ENCODE assay signal across 8 cellular contexts in the genomic region with DNA sequence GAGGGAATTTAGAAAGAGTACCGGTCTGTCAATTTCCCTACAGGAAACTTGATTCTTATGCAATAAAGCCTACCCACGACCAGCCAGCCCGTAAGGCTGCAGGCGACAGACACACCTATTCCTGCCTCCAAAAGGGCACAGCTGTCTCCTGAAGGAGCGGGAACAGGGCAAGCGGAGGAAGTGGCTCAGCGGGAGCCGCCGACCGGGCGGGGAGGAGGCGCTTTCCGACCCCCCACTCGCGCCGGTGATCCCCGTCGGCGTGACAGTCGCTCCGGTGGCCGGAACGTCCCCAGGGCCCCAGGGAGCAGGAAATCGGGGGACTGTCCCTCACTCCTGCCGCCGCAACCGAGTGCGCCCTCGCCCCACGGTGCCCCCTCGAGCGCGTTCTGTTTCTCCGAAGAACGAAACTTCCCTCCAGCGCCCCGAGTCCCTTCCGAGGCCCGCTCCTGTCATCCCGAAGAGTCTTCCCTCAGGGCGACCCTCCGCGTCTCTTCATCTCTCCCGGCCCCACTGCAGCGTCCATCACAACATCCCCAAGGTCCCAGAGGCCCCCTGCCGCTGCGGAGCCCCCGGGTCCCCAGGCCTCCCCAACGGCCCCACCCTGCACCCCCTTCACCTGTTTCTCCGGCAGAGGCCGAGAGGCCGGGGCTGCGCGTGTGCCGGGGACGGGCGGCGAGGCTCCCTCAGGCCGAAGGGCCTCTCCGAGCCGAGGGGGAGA. TPM values are rescaled to one million over a fixed set of nuclear protein-coding genes. Genes with fewer than 3 reads are reported as not detected.
DNase-seq lines count a peak whose midpoint lies in the region; ATAC-seq and TF ChIP-seq lines count a peak whose summit lies in the region.

No MANE protein-coding gene starts in this region.

- DNase-seq in Caco-2: peak in 1 of 2 experiments; percentile 39
- no peak for DNase-seq in HCT116 (ENCODE audit: low read depth, low spot score)
- DNase-seq in NCI-H510A treated with DMSO at 0.1 percent for 48 hours (lab: John Stamatoyannopoulos, UW): peak; percentile 41
- peak; percentile 47 for DNase-seq in osteoblast (ENCODE audit: insufficient read length, low spot score, missing footprints)
- DNase-seq in GM13976 (ENCODE audit: low spot score): no peak

- H3K9me3 ChIP-seq in Caco-2 (no peaks in the 10 kb centered on the region), HCT116 (ENCODE audit: control insufficient read depth in 1 of 2, insufficient read depth in 1 of 2, low read depth in 1 of 2, low read length in 2 of 2) (no peaks in the 10 kb centered on the region), gastroesophageal sphincter (no peaks in the 10 kb centered on the region), osteoblast (ENCODE audit: low read depth, low read length) (no peaks in the 10 kb centered on the region)

- BruUV-seq in Caco-2 (replicated peaks; lab: Mats Ljungman, UMichigan) (no TSS peak), HCT116 (replicated peaks; lab: Mats Ljungman, UMichigan) (no TSS peak)

- H3K9me3 Mint-ChIP-seq in Caco-2 (ENCODE audit: unreplicated experiment): no peaks in the 10 kb centered on the region
- H3K9me3 Mint-ChIP-seq in activated T-helper 17 cell treated with anti-CD3 and anti-CD28 coated beads, Interleukin-2, amount 50 U/mL, for 72 hours: no peaks in the 10 kb centered on the region

- in situ Hi-C loops in GM13976 (cut with MboI; ENCODE audit: low sequenced_read_pairs, unreplicated experiment): no loop called here

- H3K27ac Mint-ChIP-seq in Caco-2 (ENCODE audit: unreplicated experiment): peak overlapping the region; percentile 91
- peak overlapping the region; percentile 100 for H3K27ac Mint-ChIP-seq in activated T-helper 17 cell treated with anti-CD3 and anti-CD28 coated beads, Interleukin-2, amount 50 U/mL, for 72 hours

- H3K27me3 Mint-ChIP-seq in Caco-2 (ENCODE audit: insufficient read depth, unreplicated experiment): no peaks in the 10 kb centered on the region
- no peaks in the 10 kb centered on the region for H3K27me3 Mint-ChIP-seq in activated T-helper 17 cell treated with anti-CD3 and anti-CD28 coated beads, Interleukin-2, amount 50 U/mL, for 72 hours

- peaks cover 17% of the 10 kb centered on the region for H3K36me3 Mint-ChIP-seq in Caco-2 (ENCODE audit: insufficient read depth, unreplicated experiment)
- peaks cover 62% of the 10 kb centered on the region for H3K36me3 Mint-ChIP-seq in activated T-helper 17 cell treated with anti-CD3 and anti-CD28 coated beads, Interleukin-2, amount 50 U/mL, for 72 hours (ENCODE audit: low read depth)

- H3K4me1 Mint-ChIP-seq in Caco-2 (ENCODE audit: low read depth, unreplicated experiment): peaks cover 24% of the 10 kb centered on the region
- H3K4me1 Mint-ChIP-seq in activated T-helper 17 cell treated with anti-CD3 and anti-CD28 coated beads, Interleukin-2, amount 50 U/mL, for 72 hours: peaks cover 44% of the 10 kb centered on the region

- H3K9ac ChIP-seq in HCT116 (ENCODE audit: low read length): peak overlapping the region; percentile 85

- 0% methylated on average over 8 of the region's 61 CpGs; no CpG with 5 or more reads in 1 of the 2 donors for WGBS in gastroesophageal sphincter (ENCODE audit: low coverage in 1 of 2), 2 donors

- peaks cover 17% of the 10 kb centered on the region for H3K4me1 ChIP-seq in Caco-2
- H3K4me1 ChIP-seq in HCT116 (ENCODE audit: control insufficient read depth in 1 of 2, insufficient read depth in 2 of 2, low read length in 2 of 2): peaks cover 20 to 31% of the 10 kb centered on the region in 2 experiments
- H3K4me1 ChIP-seq in gastroesophageal sphincter: peaks cover 0 to 57% (median 14%) of the 10 kb centered on the region in 3 donors
- peaks cover 24% of the 10 kb centered on the region for H3K4me1 ChIP-seq in osteoblast (ENCODE audit: insufficient read depth, low read length)

- intact Hi-C loops in Caco-2 (cut with micrococcal nuclease; ENCODE audit: unreplicated experiment) (loop anchor here (1.0 kb wide), 2 partner anchors 35 to 66 kb away; a partner anchor contains a TSS), HCT116 (cut with micrococcal nuclease) (no loop called here)

- TF ChIP-seq POLR2A in HCT116 (IDR thresholded peaks at IDR 0.05; ENCODE audit: borderline replicate concordance, extremely low read depth, insufficient read depth, insufficient read length): no peak
- TF ChIP-seq POLR2A in gastroesophageal sphincter (IDR thresholded peaks at IDR 0.05): peak; percentile 25 to 47

- H3K4me3 Mint-ChIP-seq in Caco-2 (ENCODE audit: unreplicated experiment): peak overlapping the region; percentile 98
- peak overlapping the region; percentile 93 for H3K4me3 Mint-ChIP-seq in activated T-helper 17 cell treated with anti-CD3 and anti-CD28 coated beads, Interleukin-2, amount 50 U/mL, for 72 hours

- H3K9me2 ChIP-seq in HCT116 (ENCODE audit: insufficient read depth): no peaks in the 10 kb centered on the region

- no peak for TF ChIP-seq EP300 in gastroesophageal sphincter (IDR thresholded peaks at IDR 0.05)

- TF ChIP-seq CTCF in Caco-2 (IDR thresholded peaks at IDR 0.05; ENCODE audit: insufficient read depth in 1 of 2, low read depth in 1 of 2, low read length in 1 of 2, severe bottlenecking in 1 of 2, unreplicated experiment in 1 of 2): no peak
- no peak for TF ChIP-seq CTCF in HCT116 (IDR thresholded peaks at IDR 0.05 in 2 of 3, conservative IDR thresholded peaks at IDR 0.05 in 1 of 3; ENCODE audit: borderline replicate concordance in 1 of 3, insufficient read depth in 1 of 3, low read depth in 2 of 3, low read length in 2 of 3)
- TF ChIP-seq CTCF in gastroesophageal sphincter (IDR thresholded peaks at IDR 0.05): no peak
- TF ChIP-seq CTCF in osteoblast (IDR thresholded peaks at IDR 0.05; ENCODE audit: extremely low read depth, low read depth, low read length): no peak
- no peak for TF ChIP-seq CTCF in GM13976 (IDR thresholded peaks at IDR 0.05; ENCODE audit: borderline replicate concordance, control extremely low read depth, extremely low read depth, insufficient read depth, missing control alignments)

- H2AFZ ChIP-seq in HCT116 (ENCODE audit: low read depth, low read length, poor library complexity, severe bottlenecking): no peak overlapping the region
- no peak overlapping the region for H2AFZ ChIP-seq in osteoblast (ENCODE audit: low read length)

- H3K27me3 ChIP-seq in Caco-2 (replicated peaks; ENCODE audit: control insufficient read depth, insufficient read depth, low read length) (no peaks in the 10 kb centered on the region), HCT116 (ENCODE audit: insufficient read depth, low read length) (no peaks in the 10 kb centered on the region), gastroesophageal sphincter (no peaks in the 10 kb centered on the region), osteoblast (ENCODE audit: insufficient read depth, low read length) (no peaks in the 10 kb centered on the region)

- CTCF ChIA-PET in Caco-2 (lab: Charles Lee) (interaction anchor here (0.6 to 1.7 kb wide), 14 partner anchors 11 to 337 kb away, joined by 3 to 13 read pairs (median 6); a partner anchor contains a TSS), HCT116 (lab: Charles Lee) (interaction anchor here (0.8 to 2.9 kb wide), 5 partner anchors 18 to 166 kb away, joined by 3 to 20 read pairs (median 8); a partner anchor contains a TSS)

- H3K79me2 ChIP-seq in HCT116 (ENCODE audit: insufficient read depth, low read length) (peaks cover 38% of the 10 kb centered on the region), osteoblast (ENCODE audit: insufficient read depth, low read length) (peaks cover 56% of the 10 kb centered on the region)

- peak overlapping the region; percentile 75 for H3K4me2 ChIP-seq in HCT116 (ENCODE audit: low read length)
- peak overlapping the region; percentile 97 for H3K4me2 ChIP-seq in osteoblast (ENCODE audit: insufficient read depth, low read length)

- no peaks in the 10 kb centered on the region; the same call in 1 of the 2 replicates for H3K36me3 ChIP-seq in Caco-2 (ENCODE audit: control insufficient read depth, insufficient read depth, low read length)
- H3K36me3 ChIP-seq in HCT116 (ENCODE audit: control insufficient read depth in 1 of 2, insufficient read depth in 2 of 2, low read length in 2 of 2): no peaks in the 10 kb centered on the region
- H3K36me3 ChIP-seq in gastroesophageal sphincter: no peaks in the 10 kb centered on the region
- peaks cover 6% of the 10 kb centered on the region for H3K36me3 ChIP-seq in osteoblast (ENCODE audit: insufficient read depth, low read length)

- ATAC-seq in HCT116 (peak; percentile 13), gastroesophageal sphincter (peak; percentile 13), GM18858 (IDR thresholded peaks at IDR 0.05; ENCODE audit: unreplicated experiment) (no peak)
- ATAC-seq in activated T-helper 17 cell treated with anti-CD3 and anti-CD28 coated beads, Interleukin-2, amount 50 U/mL, for 72 hours (replicated peaks): no peak

- peak overlapping the region; percentile 98 for H3K4me3 ChIP-seq in Caco-2 (ENCODE audit: low read depth, low read length)
- H3K4me3 ChIP-seq in HCT116 (replicated peaks in 1 of 2; ENCODE audit: low read depth in 1 of 2, low read length in 2 of 2): peak overlapping the region; percentile 86 to 87
- peak overlapping the region; percentile 77 to 85 for H3K4me3 ChIP-seq in gastroesophageal sphincter
- H3K4me3 ChIP-seq in osteoblast (ENCODE audit: insufficient read depth, low read length): peak overlapping the region; percentile 90

- no peak for TF ChIP-seq RAD21 in HCT116 (IDR thresholded peaks at IDR 0.05; ENCODE audit: low read depth)

- RAD21 ChIA-PET in HCT116 (lab: Charles Lee; ENCODE audit: low non-redundant PET in 1 of 2, low total read pairs in 2 of 2, uncharacterized antibody in 2 of 2, unreplicated experiment in 2 of 2): interaction anchor here (0.5 to 1.0 kb wide), 3 partner anchors 18 to 140 kb away, joined by 3 to 4 read pairs (median 3); no protein-coding TSS in a partner anchor

- H4K20me1 ChIP-seq in HCT116 (ENCODE audit: insufficient read depth): no peaks in the 10 kb centered on the region
- H4K20me1 ChIP-seq in osteoblast (ENCODE audit: insufficient read depth, low read length): peaks cover 35% of the 10 kb centered on the region

- POLR2A ChIA-PET in Caco-2 (lab: Charles Lee) (interaction anchor here (0.5 to 2.2 kb wide), 17 partner anchors 11 to 973 kb away, joined by 3 to 53 read pairs (median 6); a partner anchor contains a TSS), HCT116 (lab: Charles Lee) (interaction anchor here (0.6 to 2.1 kb wide), 13 partner anchors 8 to 139 kb away, joined by 3 to 19 read pairs (median 3); a partner anchor contains a TSS)

- H3K27ac ChIP-seq in HCT116 (ENCODE audit: low read depth, low read length) (peak overlapping the region; percentile 53), gastroesophageal sphincter (peak overlapping the region; percentile 94 to 100 (median 100)), osteoblast (ENCODE audit: low read depth, low read length) (peak overlapping the region; percentile 92)

RNA-seq across cellular contexts. Expression of a gene that starts 0.4 kb away (rescaled TPM):
- 72.1 and 73.7 TPM in 2 replicates for total RNA-seq in Caco-2 (2022)
- total RNA-seq in HCT116 (2021; ENCODE audit: unreplicated experiment): 61.0 TPM
- polyA plus RNA-seq in HCT116 (2012): 38.0 and 39.4 TPM in 2 replicates
- total RNA-seq in activated T-helper 17 cell treated with anti-CD3 and anti-CD28 coated beads, Interleukin-2, amount 50 U/mL, for 72 hours: 100 to 1,000 TPM; 179 to 429 TPM
- total RNA-seq in gastroesophageal sphincter: 100 to 1,000 TPM; 146 to 253 (median 205) TPM
- 197 and 206 TPM in 2 replicates for total RNA-seq in osteoblast

RNA-seq across cellular contexts. Expression of a gene that starts 35.2 kb away (rescaled TPM):
- 143 and 173 TPM in 2 replicates for total RNA-seq in Caco-2 (2022)
- total RNA-seq in HCT116 (2021; ENCODE audit: unreplicated experiment): 79.7 TPM
- polyA plus RNA-seq in HCT116 (2012): 52.0 and 53.3 TPM in 2 replicates
- 1 to 10 TPM; 2.5 to 6.1 TPM for total RNA-seq in activated T-helper 17 cell treated with anti-CD3 and anti-CD28 coated beads, Interleukin-2, amount 50 U/mL, for 72 hours
- total RNA-seq in gastroesophageal sphincter: 1,000 to 10,000 TPM in 2 of 4 donors, 100 to 1,000 TPM in 2; 615 to 1,266 (median 897) TPM
- 861 and 988 TPM in 2 replicates for total RNA-seq in osteoblast

Comparison
In these comparisons a context has a peak if more than half of its experiments do, and no peak if none do; other contexts are left out.
1. DNase-seq: peak in NCI-H510A treated with DMSO at 0.1 percent for 48 hours (single experiment) and osteoblast (single experiment); none in HCT116 (single experiment) and GM13976 (single experiment).
2. ATAC-seq: peak in HCT116 (single experiment) and gastroesophageal sphincter (single experiment); none in activated T-helper 17 cell treated with anti-CD3 and anti-CD28 coated beads, Interleukin-2, amount 50 U/mL, for 72 hours (single experiment) and GM18858 (single experiment).
3. RNA of a gene that starts 35.2 kb away (total RNA-seq): 615 to 1,266 TPM in gastroesophageal sphincter, 861 to 988 TPM in osteoblast, 143 to 173 TPM in Caco-2 and 79.7 TPM in HCT116 (single experiment); 2.5 to 6.1 TPM in activated T-helper 17 cell treated with anti-CD3 and anti-CD28 coated beads, Interleukin-2, amount 50 U/mL, for 72 hours; every median in the first group is over 10 times any median in the second.
4. Peak in every context shown above with its lines, with median percentiles within 50 percentile points of each other: H3K4me3 ChIP-seq and H3K27ac ChIP-seq.